ENCODE assay signal across 23 cellular contexts in genomic region chr6:95686272-95686671, GRCh38.
"Had no signal": no experiment of that assay in that cellular context is flagged by ENCODE, and none has a peak within 500 bp of the region (broad histone marks: within the 10 kb centered on the region; RNA-seq: fewer than 3 reads in every experiment).

No MANE protein-coding gene starts in this region.

- H3K9me3 ChIP-seq: breast epithelium, ovary, thoracic aorta, upper lobe of left lung, vagina had no signal

- H3K27ac ChIP-seq: breast epithelium, esophagus muscularis mucosa, foreskin keratinocyte, heart right ventricle, ovary, skin epidermis, thoracic aorta, upper lobe of left lung, vagina had no signal

- H3K4me1 ChIP-seq: breast epithelium, esophagus muscularis mucosa, foreskin keratinocyte, upper lobe of left lung, vagina had no signal

- H3K27me3 ChIP-seq: breast epithelium, esophagus muscularis mucosa, foreskin keratinocyte, heart right ventricle, ovary, upper lobe of left lung, vagina had no signal

- DNase-seq: activated CD4-positive, alpha-beta T cell treated with anti-CD3 and anti-CD28 coated beads for 4 hours; activated CD4-positive, alpha-beta T cell treated with anti-CD3 and anti-CD28 coated beads, Interleukin-2, amount 50 U/mL, for 4 hours; activated CD4-positive, CD25-positive, alpha-beta regulatory T cell; activated naive CD4-positive, alpha-beta T cell; activated T-cell treated with anti-CD3 and anti-CD28 coated beads for 4 hours; activated T-cell treated with anti-CD3 and anti-CD28 coated beads, Interleukin-2, amount 50 U/mL, for 72 hours; central memory CD4-positive, alpha-beta T cell; foreskin keratinocyte; heart right ventricle; islet precursor cell; left ventricle myocardium superior; mammary epithelial cell; midbrain; naive thymus-derived CD4-positive, alpha-beta T cell; ovary; stimulated activated CD4-positive, alpha-beta T cell treated with anti-CD3 and anti-CD28 coated beads, Interleukin-12 subunit alpha, Interleukin-12 subunit beta, amount 100 ng/mL, for 4 hours; stimulated activated CD4-positive, alpha-beta T cell treated with anti-CD3 and anti-CD28 coated beads, Interleukin-4, amount 100 ng/mL, for 1 hour; upper lobe of left lung had no signal

- H3K36me3 ChIP-seq: breast epithelium, esophagus muscularis mucosa, heart right ventricle, ovary, thoracic aorta, upper lobe of left lung, vagina had no signal

- H3K4me3 ChIP-seq: breast epithelium, esophagus muscularis mucosa, heart right ventricle, ovary, skin epidermis, thoracic aorta, upper lobe of left lung, vagina had no signal
